ENCODE assay signal across 1 cellular context in genomic region chr22:29154364-29155048, GRCh38.
A peak's percentile ranks its signal among the peaks of the same experiment; 100 is the strongest.
TF ChIP-seq lines count a peak whose summit lies in the region.

No MANE protein-coding gene starts in this region.

TF ChIP-seq in HepG2, 621 proteins besides CTCF, POLR2A, EP300 and RAD21 (continued from another document and continues in another):
- peak; percentile 62 to 81; a peak in 3 of 4 replicates for TF ChIP-seq HMGXB4 (CRISPR knock-in tag; IDR thresholded peaks at IDR 0.05; ENCODE audit: borderline replicate concordance in 1 of 2, low read depth in 1 of 2)
- TF ChIP-seq ZMYM4 (CRISPR knock-in tag; IDR thresholded peaks at IDR 0.05), result 0 out of 2 replicates have a peak, but pooled peaks have one; percentile 18
- no peak for TF ChIP-seq CBX1 (IDR thresholded peaks at IDR 0.05; ENCODE audit: low read depth)
- TF ChIP-seq KLF12 (CRISPR knock-in tag; IDR thresholded peaks at IDR 0.05; ENCODE audit: borderline replicate concordance), result no peak
- peak; percentile 39; the same call in 1 of the 2 replicates for TF ChIP-seq ZFX (CRISPR knock-in tag; IDR thresholded peaks at IDR 0.05; ENCODE audit: low read depth)
- TF ChIP-seq NCOA1 (CRISPR knock-in tag; IDR thresholded peaks at IDR 0.05), result no peak
- no peak for TF ChIP-seq SOX6 (IDR thresholded peaks at IDR 0.05)
- peak; percentile 48; the same call in 1 of the 2 replicates for TF ChIP-seq SOX6 (CRISPR knock-in tag; IDR thresholded peaks at IDR 0.05)
- peak; percentile 87; the same call in 1 of the 2 replicates for TF ChIP-seq KDM2A (CRISPR knock-in tag; IDR thresholded peaks at IDR 0.05; ENCODE audit: borderline replicate concordance, low read depth)
- TF ChIP-seq HBP1 (CRISPR knock-in tag; IDR thresholded peaks at IDR 0.05; ENCODE audit: low read depth), result 0 out of 2 replicates have a peak, but pooled peaks have one; percentile 24
- no peak for TF ChIP-seq PAX8 (CRISPR knock-in tag; IDR thresholded peaks at IDR 0.05; ENCODE audit: borderline replicate concordance)
- no peak for TF ChIP-seq KIAA2018 (CRISPR knock-in tag; IDR thresholded peaks at IDR 0.05; ENCODE audit: borderline replicate concordance)
- peak; percentile 67 for TF ChIP-seq ELF1 (CRISPR knock-in tag; IDR thresholded peaks at IDR 0.05)
- no peak for TF ChIP-seq ZBTB33 (CRISPR knock-in tag; IDR thresholded peaks at IDR 0.05)
- peak; percentile 38; the same call in 1 of the 2 replicates for TF ChIP-seq ZNF501 (CRISPR knock-in tag; IDR thresholded peaks at IDR 0.05)
- TF ChIP-seq ZNF687 (CRISPR knock-in tag; IDR thresholded peaks at IDR 0.05), result peak; percentile 74
- TF ChIP-seq REST (IDR thresholded peaks at IDR 0.05; ENCODE audit: borderline replicate concordance in 1 of 2, low read depth in 1 of 2, low read length in 2 of 2), result no peak
- TF ChIP-seq ZNF296 (CRISPR knock-in tag; conservative IDR thresholded peaks at IDR 0.05), result no peak
- TF ChIP-seq KDM4B (CRISPR knock-in tag; IDR thresholded peaks at IDR 0.05), result peak; percentile 45; the same call in 1 of the 2 replicates
- no peak for TF ChIP-seq KDM5A (IDR thresholded peaks at IDR 0.05; ENCODE audit: borderline replicate concordance, low read length)
- peak; percentile 39; the same call in 1 of the 2 replicates for TF ChIP-seq ZNF430 (CRISPR knock-in tag; IDR thresholded peaks at IDR 0.05)
- TF ChIP-seq ZNF883 (CRISPR knock-in tag; IDR thresholded peaks at IDR 0.05; ENCODE audit: not compliant biosample characterization), result peak; percentile 47
- no peak for TF ChIP-seq IRX3 (CRISPR knock-in tag; IDR thresholded peaks at IDR 0.05; ENCODE audit: borderline replicate concordance, low read depth)
- TF ChIP-seq ZNF567 (CRISPR knock-in tag; IDR thresholded peaks at IDR 0.05; ENCODE audit: borderline replicate concordance), result no peak
- TF ChIP-seq GFI1 (CRISPR knock-in tag; IDR thresholded peaks at IDR 0.05; ENCODE audit: borderline replicate concordance), result peak; percentile 42; the same call in 1 of the 2 replicates
- TF ChIP-seq AFF4 (CRISPR knock-in tag; IDR thresholded peaks at IDR 0.05), result no peak
- no peak for TF ChIP-seq ZSCAN30 (CRISPR knock-in tag; IDR thresholded peaks at IDR 0.05)
- TF ChIP-seq STAG1 (CRISPR knock-in tag; IDR thresholded peaks at IDR 0.05), result peak; percentile 97
